In the genomic region with DNA sequence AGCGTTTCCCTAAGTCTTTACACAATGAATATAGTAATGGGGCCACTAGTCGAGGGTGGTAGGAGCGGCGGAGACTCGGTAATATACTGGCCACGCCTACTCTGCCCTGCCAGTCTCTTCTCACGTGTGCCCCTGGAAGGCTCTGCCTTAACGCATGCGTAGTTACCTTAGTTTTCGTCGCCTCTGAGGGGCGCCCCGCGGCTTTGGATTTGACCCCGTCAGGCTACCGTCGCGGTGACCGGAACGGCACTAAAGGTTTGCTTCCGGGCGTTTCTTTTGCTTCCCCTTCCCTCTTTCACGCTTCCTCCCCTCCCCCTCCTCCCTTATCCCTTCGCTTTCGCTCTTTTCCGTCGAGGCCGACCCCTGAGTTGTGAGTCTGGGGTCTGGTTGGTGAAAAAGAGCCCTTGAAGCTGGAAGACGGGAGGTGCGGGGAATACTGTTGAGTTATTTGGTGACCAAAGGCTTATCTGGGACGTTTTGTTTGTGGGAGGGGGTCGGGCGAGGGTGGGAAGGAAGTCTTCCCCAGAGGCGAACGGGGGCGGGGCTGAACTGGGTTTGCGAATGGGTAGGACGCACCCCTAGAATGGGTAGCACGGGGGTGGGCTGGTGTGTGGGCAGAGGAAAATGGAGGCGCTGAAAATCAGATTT, we compare ENCODE assay signal across 8 cellular contexts. TPM values are rescaled to one million over a fixed set of nuclear protein-coding genes. Genes with fewer than 3 reads are reported as not detected.
DNase-seq lines count a peak whose midpoint lies in the region; ATAC-seq and TF ChIP-seq lines count a peak whose summit lies in the region.

A gene (plus strand): TSS at position 270 of the 648 bp plus-strand sequence. CDS start 1,352 bp downstream, outside the sequence.

- no peak for TF ChIP-seq RAD21 in IMR-90 (IDR thresholded peaks at IDR 0.05; ENCODE audit: low read length)

- H3K36me3 ChIP-seq in IMR-90 (ENCODE audit: control insufficient read depth, insufficient read depth, low read length): peaks cover 19% of the 10 kb centered on the region

- TF ChIP-seq POLR2A in IMR-90 (IDR thresholded peaks at IDR 0.05; ENCODE audit: low read depth, low read length): no peak; the same call in 1 of the 2 replicates

- POLR2A ChIA-PET in IMR-90 (lab: Charles Lee; ENCODE audit: unreplicated experiment): no interaction called here

- peak within 1 kb of the TSS; percentile 96 to 99 for H4K8ac ChIP-seq in IMR-90 (ENCODE audit: low read depth in 2 of 2, low read length in 2 of 2)

- WGBS in IMR-90 (ENCODE audit: extremely low coverage in 2 of 2, insufficient read length in 1 of 2), 2 experiments: 1% methylated on average over 27 of the region's 40 CpGs; no CpG with 5 or more reads in 1 of the 2 experiments

- intact Hi-C loops in IMR-90 (cut with micrococcal nuclease): no loop called here

- H2BK15ac ChIP-seq in IMR-90 (ENCODE audit: low read depth, low read length): peak within 1 kb of the TSS; percentile 79; the same call in 1 of the 3 replicates

- peak within 1 kb of the TSS; percentile 85 for H3K4me3 ChIP-seq in IMR-90 (ENCODE audit: insufficient read depth, low read depth, low read length)

- CTCF ChIA-PET in IMR-90 (lab: Yijun Ruan, JAX): no interaction called here

- peak within 1 kb of the TSS; percentile 97 for H3K56ac ChIP-seq in IMR-90 (ENCODE audit: extremely low read depth, insufficient read depth, low read length)

- H3K18ac ChIP-seq in IMR-90 (ENCODE audit: low read depth, low read length): peak within 1 kb of the TSS; percentile 92

- H2AK5ac ChIP-seq in IMR-90 (ENCODE audit: low read depth, low read length): peak within 1 kb of the TSS; percentile 84

- H3K23ac ChIP-seq in IMR-90 (ENCODE audit: low read depth, low read length): peak within 1 kb of the TSS; percentile 81

- H3K79me1 ChIP-seq in IMR-90 (ENCODE audit: low read depth in 1 of 2, low read length in 2 of 2): peaks cover 12 to 20% of the 10 kb centered on the region in 2 experiments

- dilution Hi-C loops in IMR-90 (cut with HindIII; ENCODE audit: low sequenced_read_pairs, unreplicated experiment): no loop called here

- peak within 1 kb of the TSS; percentile 98 for H3K14ac ChIP-seq in IMR-90 (replicated peaks; ENCODE audit: low read depth, low read length)

- H4K91ac ChIP-seq in IMR-90 (ENCODE audit: insufficient read depth, low read depth, low read length): peak within 1 kb of the TSS; percentile 97

- H3K27ac ChIP-seq in IMR-90 (ENCODE audit: insufficient read depth, low read length): peak within 1 kb of the TSS; percentile 96

- peak within 1 kb of the TSS; percentile 98 for H3K9ac ChIP-seq in IMR-90 (ENCODE audit: low read depth, low read length)

- peaks cover 2% of the 10 kb centered on the region; the same call in 1 of the 2 replicates for H3K4me1 ChIP-seq in IMR-90 (ENCODE audit: control insufficient read depth, insufficient read depth, low read length)

- DNase-seq in DMS 273 (lab: John Stamatoyannopoulos, UW; ENCODE audit: unreplicated experiment) (peak; percentile 100), IMR-90 (peak; percentile 95), OCI-M1 (lab: John Stamatoyannopoulos, UW) (peak; percentile 99), activated T-cell treated with anti-CD3 and anti-CD28 coated beads for 24 hours (ENCODE audit: low read depth) (peak; percentile 92), epidermal melanocyte (ENCODE audit: insufficient read length, low spot score) (peak; percentile 64), middle frontal gyrus (ENCODE audit: extremely low spot score, low spot score) (peak; percentile 93)
- peak; percentile 87 to 94 for DNase-seq in stimulated activated CD8-positive, alpha-beta memory T cell treated with anti-CD3 and anti-CD28 coated beads, Interleukin-2, amount 100 ng/mL, for 48 hours (ENCODE audit: low read depth in 2 of 2)

- peak within 1 kb of the TSS; percentile 97 for H3K4ac ChIP-seq in IMR-90 (ENCODE audit: low read depth, low read length)

- peak within 1 kb of the TSS; percentile 95 for H2AFZ ChIP-seq in IMR-90 (replicated peaks; ENCODE audit: low read length, poor library complexity)

- 0 out of 2 replicates have a peak, but pooled peaks cover 3% of the 10 kb centered on the region for H3K9me1 ChIP-seq in IMR-90 (ENCODE audit: insufficient read depth, low read length)

- in situ Hi-C loops in IMR-90 (cut with MboI; ENCODE audit: low sequenced_read_pairs): no loop called here

- peak within 1 kb of the TSS; percentile 98 for H4K5ac ChIP-seq in IMR-90 (ENCODE audit: low read depth, low read length)

- no peaks in the 10 kb centered on the region for H3K27me3 ChIP-seq in IMR-90 (ENCODE audit: control insufficient read depth, insufficient read depth, low read length)

- no peaks in the 10 kb centered on the region for H4K20me1 ChIP-seq in IMR-90 (ENCODE audit: insufficient read depth, low read length)

- H2AK9ac ChIP-seq in IMR-90 (replicated peaks; ENCODE audit: low read depth, low read length, poor library complexity): peak within 1 kb of the TSS; percentile 95

- no peaks in the 10 kb centered on the region for H3K9me3 ChIP-seq in IMR-90 (ENCODE audit: control insufficient read depth, insufficient read depth, low read length)

- peak within 1 kb of the TSS; percentile 85 for H3K4me2 ChIP-seq in IMR-90 (ENCODE audit: low read depth, low read length)

- peak within 1 kb of the TSS; percentile 81 for H2BK120ac ChIP-seq in IMR-90 (ENCODE audit: low read depth, low read length)

- ATAC-seq in GM21528 (IDR thresholded peaks at IDR 0.05; ENCODE audit: low FRiP score, unreplicated experiment): peak; percentile 90
- peak; percentile 96 for ATAC-seq in IMR-90 (ENCODE audit: low read depth)

- 0 out of 2 replicates have a peak within 1 kb of the TSS, but pooled peaks have one; percentile 40 for H2BK20ac ChIP-seq in IMR-90 (ENCODE audit: low read depth, low read length)

- peak within 1 kb of the TSS; percentile 92 for H2BK5ac ChIP-seq in IMR-90 (ENCODE audit: low read depth, low read length, poor library complexity, severe bottlenecking)

- no TSS peak for BruUV-seq in IMR-90 (replicated peaks; lab: Mats Ljungman, UMichigan)

- TF ChIP-seq CTCF in IMR-90 (conservative IDR thresholded peaks at IDR 0.05; ENCODE audit: low read depth, low read length): 0 out of 2 replicates have a peak, but pooled peaks have one; percentile 2

TF ChIP-seq in IMR-90, 13 proteins besides CTCF, POLR2A, EP300 and RAD21:
- TF ChIP-seq MAZ (IDR thresholded peaks at IDR 0.05; ENCODE audit: borderline replicate concordance, low read depth, low read length) (peak; percentile 46), BHLHE40 (IDR thresholded peaks at IDR 0.05; ENCODE audit: low read depth, low read length) (peak; percentile 91), MXI1 (IDR thresholded peaks at IDR 0.05; ENCODE audit: borderline replicate concordance, low read depth, low read length) (peak; percentile 79; the same call in 1 of the 2 replicates)
- TF ChIP-seq, protein P1, sequence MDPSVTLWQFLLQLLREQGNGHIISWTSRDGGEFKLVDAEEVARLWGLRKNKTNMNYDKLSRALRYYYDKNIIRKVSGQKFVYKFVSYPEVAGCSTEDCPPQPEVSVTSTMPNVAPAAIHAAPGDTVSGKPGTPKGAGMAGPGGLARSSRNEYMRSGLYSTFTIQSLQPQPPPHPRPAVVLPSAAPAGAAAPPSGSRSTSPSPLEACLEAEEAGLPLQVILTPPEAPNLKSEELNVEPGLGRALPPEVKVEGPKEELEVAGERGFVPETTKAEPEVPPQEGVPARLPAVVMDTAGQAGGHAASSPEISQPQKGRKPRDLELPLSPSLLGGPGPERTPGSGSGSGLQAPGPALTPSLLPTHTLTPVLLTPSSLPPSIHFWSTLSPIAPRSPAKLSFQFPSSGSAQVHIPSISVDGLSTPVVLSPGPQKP (IDR thresholded peaks at IDR 0.05; ENCODE audit: borderline replicate concordance, low read depth, low read length): no peak
- TF ChIP-seq, protein P2, sequence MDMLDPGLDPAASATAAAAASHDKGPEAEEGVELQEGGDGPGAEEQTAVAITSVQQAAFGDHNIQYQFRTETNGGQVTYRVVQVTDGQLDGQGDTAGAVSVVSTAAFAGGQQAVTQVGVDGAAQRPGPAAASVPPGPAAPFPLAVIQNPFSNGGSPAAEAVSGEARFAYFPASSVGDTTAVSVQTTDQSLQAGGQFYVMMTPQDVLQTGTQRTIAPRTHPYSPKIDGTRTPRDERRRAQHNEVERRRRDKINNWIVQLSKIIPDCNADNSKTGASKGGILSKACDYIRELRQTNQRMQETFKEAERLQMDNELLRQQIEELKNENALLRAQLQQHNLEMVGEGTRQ (IDR thresholded peaks at IDR 0.05; ENCODE audit: low read depth, low read length): peak; percentile 79

RNA-seq across cellular contexts. Expression of the gene that starts here (rescaled TPM):
- total RNA-seq in IMR-90 (2012; rRNA removed): 22.9 and 24.7 TPM in 2 replicates
- polyA plus RNA-seq in IMR-90 (2012; rRNA removed): 16.6 and 18.7 TPM in 2 replicates
- 5.0 and 6.3 TPM in 2 replicates for polyA plus RNA-seq in IMR-90 (2012; cell fraction: cytosol; rRNA removed)
- 24.4 and 71.3 TPM in 2 replicates for polyA plus RNA-seq in IMR-90 (2012; cell fraction: nucleus; rRNA removed; ENCODE audit: low replicate concordance)

Comparison
In these comparisons a context has a peak if more than half of its experiments do, and no peak if none do; other contexts are left out.
1. Peak in every context shown above with its lines: DNase-seq, ATAC-seq, H3K4me3 ChIP-seq and H3K27ac ChIP-seq.